In genomic region chr1:61142726-61143500, GRCh38 we compare ENCODE assay signal across 13 cellular contexts.
A peak's percentile ranks its signal among the peaks of the same experiment; 100 is the strongest.
DNase-seq lines count a peak whose midpoint lies in the region; ATAC-seq, FAIRE-seq and TF ChIP-seq lines count a peak whose summit lies in the region.
"Had no signal": no experiment of that assay in that cellular context is flagged by ENCODE, and none has a peak within 500 bp of the region (broad histone marks: within the 10 kb centered on the region; RNA-seq: fewer than 3 reads in every experiment).

No MANE protein-coding gene starts in this region.

- no peaks in the 10 kb centered on the region for H3K9me2 ChIP-seq in PC-9 (ENCODE audit: insufficient read depth)

- no peak for TF ChIP-seq POLR2A in GM12892 (IDR thresholded peaks at IDR 0.05; ENCODE audit: low read depth, low read length)

- H3K27ac ChIP-seq in PC-9 (peak overlapping the region; percentile 89), subcutaneous abdominal adipose tissue (ENCODE audit: low read depth, low read length) (peak overlapping the region; percentile 94)
- H3K27ac ChIP-seq: neural progenitor cell had no signal

- no peak overlapping the region for H3K4me2 ChIP-seq in PC-9
- H3K4me2 ChIP-seq: neural progenitor cell had no signal

- H3K36me3 ChIP-seq in PC-9 (ENCODE audit: low read depth): no peaks in the 10 kb centered on the region
- H3K36me3 ChIP-seq in subcutaneous abdominal adipose tissue (ENCODE audit: control insufficient read depth in 5 of 5, insufficient read depth in 5 of 5, low read length in 5 of 5): no peaks in the 10 kb centered on the region
- H3K36me3 ChIP-seq: neural progenitor cell had no signal

- H3K4me1 ChIP-seq in PC-9 (replicated peaks; ENCODE audit: insufficient read depth): peaks cover 66% of the 10 kb centered on the region
- H3K4me1 ChIP-seq in subcutaneous abdominal adipose tissue (ENCODE audit: control insufficient read depth in 5 of 5, insufficient read depth in 5 of 5, low read length in 5 of 5): peaks cover 10 to 41% (median 40%) of the 10 kb centered on the region in 5 donors

- H2AFZ ChIP-seq in PC-9: no peak overlapping the region
- H2AFZ ChIP-seq: neural progenitor cell had no signal

- peaks cover 46% of the 10 kb centered on the region for H3F3A ChIP-seq in PC-9 (ENCODE audit: insufficient read depth, low read depth)

- POLR2A ChIA-PET in PC-9 (lab: Charles Lee; ENCODE audit: unreplicated experiment): interaction anchor here (0.6 kb wide), 1 partner anchor 36 kb away, joined by 8 read pairs; no protein-coding TSS in a partner anchor

- H3K9ac ChIP-seq in subcutaneous abdominal adipose tissue (ENCODE audit: low read length in 5 of 5): peak overlapping the region in 1 of 5 donors; percentile 46
- H3K9ac ChIP-seq: neural progenitor cell had no signal

- no peak for FAIRE-seq in GM12892 (lab: Jason Lieb, UNC)

- no TSS peak for BruUV-seq in PC-9 (replicated peaks; lab: Mats Ljungman, UMichigan)

- DNase-seq in LNCaP clone FGC (ENCODE audit: low read depth) (peak; percentile 78), PC-9 (peak in 1 of 2 experiments; percentile 43), fibroblast of mammary gland (ENCODE audit: low read depth) (peak; percentile 65), NCI-H526 (lab: John Stamatoyannopoulos, UW) (no peak), GM12892 (ENCODE audit: insufficient read length) (no peak)
- DNase-seq: activated CD8-positive, alpha-beta T cell treated with anti-CD3 and anti-CD28 coated beads for 36 hours; DMS 273 treated with DMSO at 0.1 percent for 48 hours; NCI-H2171 treated with DMSO at 0.1 percent for 48 hours; stimulated activated CD4-positive, alpha-beta T cell treated with anti-CD3 and anti-CD28 coated beads, Interleukin-2, amount 100 ng/mL, for 48 hours had no signal

- TF ChIP-seq CTCF in LNCaP clone FGC (IDR thresholded peaks at IDR 0.05; ENCODE audit: control insufficient read depth, extremely low read depth, insufficient read depth): no peak
- no peak for TF ChIP-seq CTCF in PC-9 (conservative IDR thresholded peaks at IDR 0.05)
- TF ChIP-seq CTCF in fibroblast of mammary gland (conservative IDR thresholded peaks at IDR 0.05; ENCODE audit: control insufficient read depth, insufficient read depth, low read depth, low read length): no peak

- H3K27me3 ChIP-seq in PC-9 (ENCODE audit: insufficient read depth, low read depth) (no peaks in the 10 kb centered on the region), subcutaneous abdominal adipose tissue (ENCODE audit: control insufficient read depth in 5 of 5, insufficient read depth in 4 of 5, low read length in 5 of 5) (no peaks in the 10 kb centered on the region)
- H3K27me3 ChIP-seq: neural progenitor cell had no signal

- intact Hi-C loops in PC-9 (cut with micrococcal nuclease; ENCODE audit: unreplicated experiment): no loop called here

- no peak for ATAC-seq in HG03469 (IDR thresholded peaks at IDR 0.05; ENCODE audit: unreplicated experiment)
- ATAC-seq in GM18502 (IDR thresholded peaks at IDR 0.05; ENCODE audit: poor library complexity, unreplicated experiment): no peak
- ATAC-seq: activated CD8-positive, alpha-beta T cell treated with anti-CD3 and anti-CD28 coated beads for 36 hours had no signal

- peaks cover 62% of the 10 kb centered on the region for H3K79me2 ChIP-seq in PC-9 (ENCODE audit: low read depth)

- CTCF ChIA-PET in PC-9 (lab: Charles Lee): no interaction called here

- H3K9me3 ChIP-seq in PC-9 (ENCODE audit: insufficient read depth, low read depth) (no peaks in the 10 kb centered on the region; the same call in 1 of the 2 replicates), subcutaneous abdominal adipose tissue (ENCODE audit: control insufficient read depth in 5 of 5, low read length in 5 of 5) (no peaks in the 10 kb centered on the region)

- peak overlapping the region; percentile 20; the same call in 1 of the 2 replicates for H3K4me3 ChIP-seq in LNCaP clone FGC (ENCODE audit: low read depth, low read length)
- no peak overlapping the region for H3K4me3 ChIP-seq in PC-9
- no peak overlapping the region for H3K4me3 ChIP-seq in fibroblast of mammary gland (ENCODE audit: control insufficient read depth, low read depth, low read length)
- H3K4me3 ChIP-seq in subcutaneous abdominal adipose tissue (ENCODE audit: low read depth in 1 of 5, low read length in 5 of 5): no peak overlapping the region
- H3K4me3 ChIP-seq: neural progenitor cell had no signal

- H4K20me1 ChIP-seq in PC-9 (ENCODE audit: insufficient read depth): no peaks in the 10 kb centered on the region

Comparison
In these comparisons a context has a peak if more than half of its experiments do, and no peak if none do; other contexts are left out.
1. DNase-seq: peak in LNCaP clone FGC (single experiment) and fibroblast of mammary gland (single experiment); none in NCI-H526 (0 of 2) and GM12892 (single experiment).